Comparison of ENCODE assay signal across 8 cellular contexts in the genomic region with DNA sequence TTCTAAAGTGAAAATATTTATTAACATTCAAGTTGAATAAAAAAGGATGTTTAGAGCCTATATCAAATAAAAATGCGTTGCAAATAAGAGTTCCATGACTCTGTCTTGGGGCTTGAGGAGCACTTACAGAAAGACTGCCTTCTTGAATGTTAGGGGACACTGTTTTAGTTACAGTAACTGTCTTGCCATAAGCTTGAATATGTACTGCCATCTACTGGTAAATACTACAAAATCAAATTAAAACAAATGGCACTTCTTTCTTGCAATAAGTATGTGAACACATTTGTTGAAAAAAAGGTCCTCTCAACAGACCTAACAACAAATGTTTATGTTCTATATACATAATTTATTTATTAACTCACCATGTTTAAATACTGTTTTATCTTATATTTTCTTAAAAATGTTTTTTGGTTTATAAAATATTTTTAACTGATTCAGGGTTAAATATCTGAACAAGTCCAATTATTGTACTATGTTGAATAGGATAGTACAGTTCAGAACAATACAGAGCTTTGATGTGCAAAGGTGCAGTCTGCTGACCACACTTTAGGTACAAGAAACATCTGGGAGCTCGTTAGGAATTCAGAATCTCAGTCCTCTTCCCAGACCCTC.
A peak's percentile ranks its signal among the peaks of the same experiment; 100 is the strongest.
DNase-seq lines count a peak whose midpoint lies in the region; ATAC-seq, FAIRE-seq and TF ChIP-seq lines count a peak whose summit lies in the region.

No MANE protein-coding gene starts in this region.

- ATAC-seq in GM18519 (IDR thresholded peaks at IDR 0.05; ENCODE audit: low FRiP score, unreplicated experiment), result peak; percentile 57
- no peak for ATAC-seq in HG02840 (IDR thresholded peaks at IDR 0.05; ENCODE audit: low FRiP score, unreplicated experiment)

- no peak overlapping the region for H3K4me2 ChIP-seq in OCI-LY3 (ENCODE audit: low read length)
- H3K4me2 ChIP-seq in smooth muscle cell, result no peak overlapping the region

- no peak for FAIRE-seq in GM12892 (lab: Jason Lieb, UNC)

- H3K27me3 ChIP-seq in OCI-LY3 (ENCODE audit: low read depth, low read length), result no peaks in the 10 kb centered on the region
- H3K27me3 ChIP-seq in smooth muscle cell (ENCODE audit: low read depth), result no peaks in the 10 kb centered on the region

- H3K4me1 ChIP-seq in OCI-LY3 (ENCODE audit: low read length) (no peaks in the 10 kb centered on the region), smooth muscle cell (ENCODE audit: low read depth) (peaks cover 5% of the 10 kb centered on the region)

- TF ChIP-seq EP300 in Ishikawa (IDR thresholded peaks at IDR 0.05; ENCODE audit: borderline replicate concordance), result no peak

- no peak overlapping the region for H2AFZ ChIP-seq in OCI-LY3 (ENCODE audit: low read depth, low read length)
- H2AFZ ChIP-seq in smooth muscle cell (ENCODE audit: low read depth), result no peak overlapping the region

- H3K36me3 ChIP-seq in OCI-LY3 (replicated peaks; ENCODE audit: low read depth, low read length) (no peaks in the 10 kb centered on the region), smooth muscle cell (ENCODE audit: low read depth) (no peaks in the 10 kb centered on the region)

- H3K9ac ChIP-seq in OCI-LY3 (ENCODE audit: low read length) (no peak overlapping the region), smooth muscle cell (ENCODE audit: low read depth) (no peak overlapping the region)

- H3K27ac ChIP-seq in OCI-LY3 (ENCODE audit: low read length), result no peak overlapping the region
- H3K27ac ChIP-seq in smooth muscle cell (ENCODE audit: low read depth), result no peak overlapping the region

- DNase-seq in AG08395 (ENCODE audit: low spot score) (peak; percentile 43), fibroblast of gingiva (ENCODE audit: low read depth) (peak; percentile 31), smooth muscle cell (lab: John Stamatoyannopoulos, UW; ENCODE audit: unreplicated experiment) (no peak), GM12892 (ENCODE audit: insufficient read length) (no peak)

- TF ChIP-seq CTCF in OCI-LY3 (IDR thresholded peaks at IDR 0.05; ENCODE audit: low read depth, low read length) (peak; percentile 55), smooth muscle cell (IDR thresholded peaks at IDR 0.05; ENCODE audit: borderline replicate concordance, insufficient read depth, poor library complexity, severe bottlenecking) (peak; percentile 58)

- TF ChIP-seq POLR2A in GM12892 (IDR thresholded peaks at IDR 0.05; ENCODE audit: low read depth, low read length), result no peak

- H4K20me1 ChIP-seq in OCI-LY3 (ENCODE audit: insufficient read depth, low read length), result no peaks in the 10 kb centered on the region
- no peaks in the 10 kb centered on the region for H4K20me1 ChIP-seq in smooth muscle cell (ENCODE audit: low read depth)

- no peaks in the 10 kb centered on the region for H3K9me3 ChIP-seq in OCI-LY3 (ENCODE audit: insufficient read depth, low read length)
- no peaks in the 10 kb centered on the region for H3K9me3 ChIP-seq in smooth muscle cell (replicated peaks; ENCODE audit: low read depth)

- WGBS in smooth muscle cell (ENCODE audit: low lambda C conversion rate), result 18% methylated on average over 2 of the region's 2 CpGs

- peak; percentile 71 for TF ChIP-seq RAD21 in Ishikawa (IDR thresholded peaks at IDR 0.05; ENCODE audit: low read depth)

- no peaks in the 10 kb centered on the region for H3F3A ChIP-seq in smooth muscle cell (ENCODE audit: low read depth)

- H3K79me2 ChIP-seq in OCI-LY3 (ENCODE audit: low read length), result no peaks in the 10 kb centered on the region
- no peaks in the 10 kb centered on the region for H3K79me2 ChIP-seq in smooth muscle cell (ENCODE audit: low read depth)

- no peak overlapping the region for H3K4me3 ChIP-seq in OCI-LY3 (ENCODE audit: low read length)
- H3K4me3 ChIP-seq in smooth muscle cell, result no peak overlapping the region

TF ChIP-seq in Ishikawa, 13 proteins besides CTCF, POLR2A, EP300 and RAD21:
- no peak for TF ChIP-seq NFIC (IDR thresholded peaks at IDR 0.05)
- TF ChIP-seq, protein P1, sequence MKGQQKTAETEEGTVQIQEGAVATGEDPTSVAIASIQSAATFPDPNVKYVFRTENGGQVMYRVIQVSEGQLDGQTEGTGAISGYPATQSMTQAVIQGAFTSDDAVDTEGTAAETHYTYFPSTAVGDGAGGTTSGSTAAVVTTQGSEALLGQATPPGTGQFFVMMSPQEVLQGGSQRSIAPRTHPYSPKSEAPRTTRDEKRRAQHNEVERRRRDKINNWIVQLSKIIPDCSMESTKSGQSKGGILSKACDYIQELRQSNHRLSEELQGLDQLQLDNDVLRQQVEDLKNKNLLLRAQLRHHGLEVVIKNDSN (IDR thresholded peaks at IDR 0.05), result no peak
- TF ChIP-seq TEAD4 (IDR thresholded peaks at IDR 0.05), result no peak
- no peak for TF ChIP-seq CEBPB (IDR thresholded peaks at IDR 0.05)
- no peak for TF ChIP-seq FOXM1 (IDR thresholded peaks at IDR 0.05; ENCODE audit: borderline replicate concordance, low read depth)
- no peak for TF ChIP-seq TAF1 (IDR thresholded peaks at IDR 0.05; ENCODE audit: low read depth)
- TF ChIP-seq CREB1 (IDR thresholded peaks at IDR 0.05; ENCODE audit: low read depth), result no peak
- TF ChIP-seq YY1 (IDR thresholded peaks at IDR 0.05; ENCODE audit: low read depth), result no peak
- no peak for TF ChIP-seq TCF12 (IDR thresholded peaks at IDR 0.05; ENCODE audit: low read depth)
- TF ChIP-seq, protein P2, sequence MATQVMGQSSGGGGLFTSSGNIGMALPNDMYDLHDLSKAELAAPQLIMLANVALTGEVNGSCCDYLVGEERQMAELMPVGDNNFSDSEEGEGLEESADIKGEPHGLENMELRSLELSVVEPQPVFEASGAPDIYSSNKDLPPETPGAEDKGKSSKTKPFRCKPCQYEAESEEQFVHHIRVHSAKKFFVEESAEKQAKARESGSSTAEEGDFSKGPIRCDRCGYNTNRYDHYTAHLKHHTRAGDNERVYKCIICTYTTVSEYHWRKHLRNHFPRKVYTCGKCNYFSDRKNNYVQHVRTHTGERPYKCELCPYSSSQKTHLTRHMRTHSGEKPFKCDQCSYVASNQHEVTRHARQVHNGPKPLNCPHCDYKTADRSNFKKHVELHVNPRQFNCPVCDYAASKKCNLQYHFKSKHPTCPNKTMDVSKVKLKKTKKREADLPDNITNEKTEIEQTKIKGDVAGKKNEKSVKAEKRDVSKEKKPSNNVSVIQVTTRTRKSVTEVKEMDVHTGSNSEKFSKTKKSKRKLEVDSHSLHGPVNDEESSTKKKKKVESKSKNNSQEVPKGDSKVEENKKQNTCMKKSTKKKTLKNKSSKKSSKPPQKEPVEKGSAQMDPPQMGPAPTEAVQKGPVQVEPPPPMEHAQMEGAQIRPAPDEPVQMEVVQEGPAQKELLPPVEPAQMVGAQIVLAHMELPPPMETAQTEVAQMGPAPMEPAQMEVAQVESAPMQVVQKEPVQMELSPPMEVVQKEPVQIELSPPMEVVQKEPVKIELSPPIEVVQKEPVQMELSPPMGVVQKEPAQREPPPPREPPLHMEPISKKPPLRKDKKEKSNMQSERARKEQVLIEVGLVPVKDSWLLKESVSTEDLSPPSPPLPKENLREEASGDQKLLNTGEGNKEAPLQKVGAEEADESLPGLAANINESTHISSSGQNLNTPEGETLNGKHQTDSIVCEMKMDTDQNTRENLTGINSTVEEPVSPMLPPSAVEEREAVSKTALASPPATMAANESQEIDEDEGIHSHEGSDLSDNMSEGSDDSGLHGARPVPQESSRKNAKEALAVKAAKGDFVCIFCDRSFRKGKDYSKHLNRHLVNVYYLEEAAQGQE (IDR thresholded peaks at IDR 0.05; ENCODE audit: low read depth), result no peak
TF ChIP-seq in Ishikawa: peak in this region for 0.

Comparison
In these comparisons a context has a peak if more than half of its experiments do, and no peak if none do; other contexts are left out.
1. DNase-seq: peak in AG08395 (single experiment) and fibroblast of gingiva (single experiment); none in smooth muscle cell (single experiment) and GM12892 (single experiment).